Comparison of ENCODE assay signal across 15 cellular contexts in the genomic region with DNA sequence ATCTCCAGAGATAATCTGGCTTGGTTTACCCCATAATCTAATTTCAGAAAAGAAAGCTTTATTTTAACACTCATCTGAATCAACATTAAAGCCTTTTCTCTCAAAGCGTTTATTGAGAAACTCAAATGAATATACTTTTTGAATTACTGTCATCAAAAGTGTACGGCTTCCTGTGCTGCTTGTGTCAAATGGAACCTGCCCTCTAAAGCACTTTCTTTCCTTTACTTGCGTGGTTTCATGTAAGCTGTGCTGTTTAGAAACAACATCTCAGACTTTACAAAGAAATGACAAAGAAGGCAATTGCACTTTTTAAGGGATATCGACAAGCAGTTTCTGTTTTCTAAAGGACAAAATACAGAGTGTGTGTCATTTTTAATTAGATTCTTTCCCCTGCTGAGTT.
"Had no signal": no experiment of that assay in that cellular context is flagged by ENCODE, and none has a peak within 500 bp of the region (broad histone marks: within the 10 kb centered on the region; RNA-seq: fewer than 3 reads in every experiment).

No MANE protein-coding gene starts in this region.

- H3K36me3 Mint-ChIP-seq: activated naive CD4-positive, alpha-beta T cell treated with anti-CD3 and anti-CD28 coated beads, Interleukin-2, amount 50 U/mL, for 72 hours; naive thymus-derived CD4-positive, alpha-beta T cell had no signal

- H3K27me3 ChIP-seq: adrenal gland, hepatocyte, pancreas, stomach, upper lobe of left lung had no signal

- H3K9me3 Mint-ChIP-seq: activated B cell treated with CpG ODN at 0.5 μM for 24 hours; activated CD4-positive, alpha-beta T cell treated with anti-CD3 and anti-CD28 coated beads, Interleukin-2, amount 10 ng/mL, durations not matched to agents 7 days and 5 days; activated naive CD4-positive, alpha-beta T cell treated with anti-CD3 and anti-CD28 coated beads, Interleukin-2, amount 50 U/mL, for 72 hours; naive thymus-derived CD4-positive, alpha-beta T cell had no signal

- H3K9me3 ChIP-seq: adrenal gland, pancreas, stomach, upper lobe of left lung had no signal

- H3K4me3 ChIP-seq: adrenal gland, hepatocyte, pancreas, smooth muscle cell, stomach, upper lobe of left lung had no signal

- DNase-seq: activated B cell treated with CpG ODN at 0.5 μM for 24 hours; activated CD4-positive, alpha-beta T cell treated with anti-CD3 and anti-CD28 coated beads, Interleukin-2, amount 10 ng/mL, durations not matched to agents 7 days and 5 days; activated effector memory CD4-positive, alpha-beta T cell treated with anti-CD3 and anti-CD28 coated beads, Interleukin-2, amount 50 U/mL, for 16 hours; adrenal gland; mesenchymal stem cell; naive thymus-derived CD4-positive, alpha-beta T cell; pancreas; stimulated activated CD4-positive, alpha-beta T cell treated with anti-CD3 and anti-CD28 coated beads, Interleukin-4, amount 100 ng/mL, for 1 hour; stomach; T-helper 9 cell; upper lobe of left lung had no signal

- H3K79me2 ChIP-seq: hepatocyte had no signal

- H2AFZ ChIP-seq: hepatocyte had no signal

- H3K4me3 Mint-ChIP-seq: activated B cell treated with CpG ODN at 0.5 μM for 24 hours; activated CD4-positive, alpha-beta T cell treated with anti-CD3 and anti-CD28 coated beads, Interleukin-2, amount 10 ng/mL, durations not matched to agents 7 days and 5 days; naive thymus-derived CD4-positive, alpha-beta T cell had no signal

- H3K4me1 Mint-ChIP-seq: activated B cell treated with CpG ODN at 0.5 μM for 24 hours had no signal

- H3K4me1 ChIP-seq: adrenal gland, pancreas, stomach had no signal

- H3K36me3 ChIP-seq: pancreas had no signal

- H3K4me2 ChIP-seq: hepatocyte, smooth muscle cell had no signal

- ATAC-seq: naive thymus-derived CD4-positive, alpha-beta T cell; pancreas; sciatic nerve had no signal

- H3K27ac Mint-ChIP-seq: activated B cell treated with CpG ODN at 0.5 μM for 24 hours; activated CD4-positive, alpha-beta T cell treated with anti-CD3 and anti-CD28 coated beads, Interleukin-2, amount 10 ng/mL, durations not matched to agents 7 days and 5 days; activated naive CD4-positive, alpha-beta T cell treated with anti-CD3 and anti-CD28 coated beads, Interleukin-2, amount 50 U/mL, for 72 hours; naive thymus-derived CD4-positive, alpha-beta T cell had no signal

- H3K27ac ChIP-seq: adrenal gland, hepatocyte, pancreas, stomach, upper lobe of left lung had no signal
